7 cellular contexts compared by ENCODE assay signal in the genomic region with DNA sequence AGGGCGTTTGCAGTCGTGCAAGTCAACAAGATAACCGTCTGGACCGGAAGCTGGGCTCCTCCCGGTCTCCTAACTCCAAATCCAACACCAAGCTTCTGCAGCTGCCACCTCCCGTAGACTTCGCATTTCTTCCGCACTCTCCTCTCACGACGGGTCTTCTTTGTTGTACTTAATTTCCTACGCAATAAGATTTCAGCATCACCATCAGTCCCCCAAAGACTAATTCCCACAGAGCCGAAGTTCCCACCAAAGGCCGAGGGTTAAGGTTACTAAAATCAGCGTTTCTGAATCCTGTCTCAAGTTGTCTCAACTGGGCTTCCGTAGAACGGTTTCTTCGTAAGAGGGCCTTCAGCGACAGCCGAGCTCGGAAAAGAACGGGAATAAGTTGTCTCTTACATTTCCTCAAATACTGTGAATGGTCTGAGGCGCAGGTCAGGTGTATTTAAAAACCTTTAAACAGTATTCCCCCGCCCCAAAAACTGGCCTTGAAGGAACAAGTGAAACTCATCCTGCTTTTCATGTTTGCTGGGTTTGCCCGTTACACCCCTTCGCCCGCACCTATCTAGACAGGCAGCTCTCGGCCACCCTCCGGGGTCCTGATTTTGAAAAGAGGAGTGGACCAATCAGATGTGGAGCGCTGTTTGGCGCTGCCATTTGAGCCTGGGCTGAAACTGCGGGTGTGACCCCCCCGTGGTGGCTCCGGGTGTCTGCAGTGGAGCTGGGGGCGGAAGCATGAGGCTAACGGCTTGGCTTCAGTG.
DNase-seq lines count a peak whose midpoint lies in the region; ATAC-seq and TF ChIP-seq lines count a peak whose summit lies in the region.
"Not testable (repeated sequence)": the region's sequence is repeated elsewhere in the genome, so short reads cannot be mapped to it uniquely, and the experiment has no call there.

TSS of gene ARHGAP11B (plus strand) at position 693 of the 758 bp plus-strand sequence.

- peak within 1 kb of the TSS; percentile 92 for H2AFZ ChIP-seq in smooth muscle cell (ENCODE audit: low read depth)

- H4K20me1 ChIP-seq in smooth muscle cell (ENCODE audit: low read depth): not testable (repeated sequence)

- H3K4me3 ChIP-seq in effector memory CD4-positive, alpha-beta T cell (ENCODE audit: insufficient read depth, low read depth, low read length, poor library complexity, severe bottlenecking): peak within 1 kb of the TSS; percentile 81
- H3K4me3 ChIP-seq in smooth muscle cell: peak within 1 kb of the TSS; percentile 70

- ATAC-seq in GM18499 (IDR thresholded peaks at IDR 0.05; ENCODE audit: insufficient read depth, unreplicated experiment) (peak; percentile 80), HG02623 (IDR thresholded peaks at IDR 0.05; ENCODE audit: unreplicated experiment) (peak; percentile 91), left colon (peak; percentile 92)

- H3K36me3 ChIP-seq in effector memory CD4-positive, alpha-beta T cell (ENCODE audit: control insufficient read depth, insufficient read depth, low read length); smooth muscle cell (ENCODE audit: low read depth): not testable (repeated sequence)

- DNase-seq in M059J (ENCODE audit: low read depth) (peak; percentile 97), left colon (peak; percentile 91 to 95)
- peak; percentile 89 for DNase-seq in activated CD8-positive, alpha-beta memory T cell treated with anti-CD3 and anti-CD28 coated beads, Interleukin-2, amount 50 U/mL, for 4 hours
- DNase-seq in effector memory CD4-positive, alpha-beta T cell: peak; percentile 92 to 96 (median 93)
- DNase-seq in smooth muscle cell (lab: John Stamatoyannopoulos, UW; ENCODE audit: unreplicated experiment): not testable (repeated sequence)

- not testable (repeated sequence) for H3K9me3 ChIP-seq in effector memory CD4-positive, alpha-beta T cell (ENCODE audit: control insufficient read depth, low read length); smooth muscle cell (replicated peaks; ENCODE audit: low read depth)

- H3K4me1 ChIP-seq in effector memory CD4-positive, alpha-beta T cell (ENCODE audit: control insufficient read depth, insufficient read depth, low read length, poor library complexity, severe bottlenecking); smooth muscle cell (ENCODE audit: low read depth): not testable (repeated sequence)

- H3K27me3 ChIP-seq in effector memory CD4-positive, alpha-beta T cell (replicated peaks; ENCODE audit: control insufficient read depth, insufficient read depth, low read length, poor library complexity, severe bottlenecking); smooth muscle cell (ENCODE audit: low read depth): not testable (repeated sequence)

- peak within 1 kb of the TSS; percentile 88 for H3K27ac ChIP-seq in effector memory CD4-positive, alpha-beta T cell (ENCODE audit: insufficient read depth, low read length, poor library complexity, severe bottlenecking)
- peak within 1 kb of the TSS; percentile 91 for H3K27ac ChIP-seq in smooth muscle cell (ENCODE audit: low read depth)

- H3K9ac ChIP-seq in smooth muscle cell (ENCODE audit: low read depth): peak within 1 kb of the TSS; percentile 71

- intact Hi-C loops in left colon (cut with DNase I, micrococcal nuclease): not testable (repeated sequence)

- WGBS in smooth muscle cell (ENCODE audit: low lambda C conversion rate): under 1% methylated on average over 35 of the region's 35 CpGs

- not testable (repeated sequence) for H3F3A ChIP-seq in smooth muscle cell (ENCODE audit: low read depth)

- peak within 1 kb of the TSS; percentile 95 for H3K4me2 ChIP-seq in smooth muscle cell

- H3K79me2 ChIP-seq in smooth muscle cell (ENCODE audit: low read depth): peaks cover 41% of the 10 kb centered on the region

- not testable (repeated sequence) for TF ChIP-seq CTCF in smooth muscle cell (IDR thresholded peaks at IDR 0.05; ENCODE audit: borderline replicate concordance, insufficient read depth, poor library complexity, severe bottlenecking)
